ENCODE assay signal across 9 cellular contexts in the genomic region with DNA sequence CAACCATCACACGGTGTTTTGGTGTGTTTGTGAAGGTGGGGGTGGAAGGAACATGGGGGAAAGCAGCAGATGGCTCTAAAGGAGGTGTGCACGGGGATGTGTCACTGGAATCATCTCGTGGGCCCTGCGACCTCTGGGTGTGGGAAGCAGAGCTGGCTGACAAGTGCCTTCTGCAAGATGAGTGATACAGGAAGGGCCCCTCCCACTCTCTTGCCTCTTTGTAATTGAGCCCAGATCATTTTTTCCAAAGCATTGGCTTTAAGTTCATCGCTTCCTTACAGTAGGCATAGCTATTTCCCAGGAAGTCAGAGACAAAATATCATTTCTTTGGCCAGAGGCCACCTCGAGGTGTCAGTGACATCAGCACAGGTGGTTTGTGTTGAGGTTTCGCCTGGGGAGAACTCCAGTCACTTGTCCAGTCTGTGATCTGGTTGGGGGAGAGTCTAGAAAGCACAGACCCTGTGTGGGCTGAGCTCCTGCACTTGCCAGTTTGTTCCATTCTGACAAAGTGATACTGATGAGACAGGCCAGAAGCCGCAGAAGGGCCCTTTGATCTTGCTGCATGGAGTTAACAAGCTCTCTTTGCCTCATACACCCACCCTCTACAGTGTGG. TPM values are rescaled to one million over a fixed set of nuclear protein-coding genes. Genes with fewer than 3 reads are reported as not detected.
DNase-seq lines count a peak whose midpoint lies in the region; ATAC-seq and TF ChIP-seq lines count a peak whose summit lies in the region.
"Had no signal": no experiment of that assay in that cellular context is flagged by ENCODE, and none has a peak within 500 bp of the region (broad histone marks: within the 10 kb centered on the region; RNA-seq: fewer than 3 reads in every experiment).

No MANE protein-coding gene starts in this region.

- no peaks in the 10 kb centered on the region for H3K9me3 Mint-ChIP-seq in T-cell
- H3K9me3 Mint-ChIP-seq in activated naive CD8-positive, alpha-beta T cell treated with anti-CD3 and anti-CD28 coated beads, Interleukin-2, amount 10 ng/mL, durations not matched to agents 7 days and 5 days: no peaks in the 10 kb centered on the region
- H3K9me3 Mint-ChIP-seq in osteocyte (ENCODE audit: unreplicated experiment): no peaks in the 10 kb centered on the region

- H3K36me3 Mint-ChIP-seq in T-cell (peaks cover 41% of the 10 kb centered on the region), osteocyte (ENCODE audit: unreplicated experiment) (peaks cover 45% of the 10 kb centered on the region)
- H3K36me3 Mint-ChIP-seq in activated naive CD8-positive, alpha-beta T cell treated with anti-CD3 and anti-CD28 coated beads, Interleukin-2, amount 10 ng/mL, durations not matched to agents 7 days and 5 days: peaks cover 29% of the 10 kb centered on the region

- no peaks in the 10 kb centered on the region for H3K27me3 ChIP-seq in AG04450 (ENCODE audit: control insufficient read depth, insufficient read depth, low read length)
- H3K27me3 ChIP-seq: BLaER1 had no signal

- peaks cover 17 to 36% (median 26%) of the 10 kb centered on the region in 3 donors for H3K4me1 Mint-ChIP-seq in T-cell
- H3K4me1 Mint-ChIP-seq in activated naive CD8-positive, alpha-beta T cell treated with anti-CD3 and anti-CD28 coated beads, Interleukin-2, amount 10 ng/mL, durations not matched to agents 7 days and 5 days: peaks cover 20% of the 10 kb centered on the region
- H3K4me1 Mint-ChIP-seq in osteocyte (ENCODE audit: unreplicated experiment): peaks cover 13% of the 10 kb centered on the region

- H3K27me3 Mint-ChIP-seq in T-cell (no peaks in the 10 kb centered on the region), osteocyte (ENCODE audit: unreplicated experiment) (no peaks in the 10 kb centered on the region)
- H3K27me3 Mint-ChIP-seq in activated naive CD8-positive, alpha-beta T cell treated with anti-CD3 and anti-CD28 coated beads, Interleukin-2, amount 10 ng/mL, durations not matched to agents 7 days and 5 days: no peaks in the 10 kb centered on the region

- ATAC-seq in T-cell (replicated peaks in 1 of 4): peak; percentile 40 to 84 (median 78)
- ATAC-seq in activated naive CD8-positive, alpha-beta T cell treated with anti-CD3 and anti-CD28 coated beads, Interleukin-2, amount 10 ng/mL, durations not matched to agents 7 days and 5 days (ENCODE audit: low read depth): peak; percentile 93
- ATAC-seq in GM18520 (IDR thresholded peaks at IDR 0.05; ENCODE audit: unreplicated experiment): no peak
- no peak for ATAC-seq in GM18502 (IDR thresholded peaks at IDR 0.05; ENCODE audit: poor library complexity, unreplicated experiment)

- H3K27ac Mint-ChIP-seq in T-cell: peak overlapping the region; percentile 78 to 84
- peak overlapping the region; percentile 78 for H3K27ac Mint-ChIP-seq in activated naive CD8-positive, alpha-beta T cell treated with anti-CD3 and anti-CD28 coated beads, Interleukin-2, amount 10 ng/mL, durations not matched to agents 7 days and 5 days
- peak overlapping the region; percentile 12 for H3K27ac Mint-ChIP-seq in osteocyte (ENCODE audit: unreplicated experiment)

- peak overlapping the region; percentile 49 for H3K27ac ChIP-seq in AG04450 (ENCODE audit: low read depth, low read length)
- H3K27ac ChIP-seq: BLaER1 had no signal

- DNase-seq in AG04450 (ENCODE audit: low read depth, low spot score) (peak; percentile 29), T-cell (peak in 19 of 34 experiments; percentile 3 to 39 (median 13)), osteocyte (ENCODE audit: extremely low spot score, unreplicated experiment) (no peak), NOMO-1 treated with dmso at 0.1 percent for 144 hours (lab: John Stamatoyannopoulos, UW; ENCODE audit: unreplicated experiment) (no peak), NCI-H82 treated with DMSO at 0.1 percent for 48 hours (lab: John Stamatoyannopoulos, UW; ENCODE audit: unreplicated experiment) (no peak)
- DNase-seq in activated naive CD8-positive, alpha-beta T cell treated with anti-CD3 and anti-CD28 coated beads, Interleukin-2, amount 10 ng/mL, durations not matched to agents 7 days and 5 days: peak; percentile 39

- H3K4me3 Mint-ChIP-seq in T-cell: peak overlapping the region; percentile 6 to 33 (median 8)
- H3K4me3 Mint-ChIP-seq in activated naive CD8-positive, alpha-beta T cell treated with anti-CD3 and anti-CD28 coated beads, Interleukin-2, amount 10 ng/mL, durations not matched to agents 7 days and 5 days: peak overlapping the region; percentile 8
- H3K4me3 Mint-ChIP-seq in osteocyte (ENCODE audit: unreplicated experiment): no peak overlapping the region

- H3K9me3 ChIP-seq in AG04450 (ENCODE audit: control insufficient read depth, insufficient read depth, low read length): no peaks in the 10 kb centered on the region
- H3K9me3 ChIP-seq: BLaER1 had no signal

- H3K4me3 ChIP-seq in AG04450 (ENCODE audit: low read depth, low read length): no peak overlapping the region
- H3K4me3 ChIP-seq: BLaER1 had no signal

- no peak for TF ChIP-seq CTCF in AG04450 (IDR thresholded peaks at IDR 0.05; ENCODE audit: low read depth, low read length)
- no peak for TF ChIP-seq CTCF in osteocyte (IDR thresholded peaks at IDR 0.05)

- POLR2A ChIA-PET in AG04450 (lab: Yijun Ruan, JAX): interaction anchor here (0.5 to 1.5 kb wide), 5 partner anchors 9 to 111 kb away, joined by 3 to 8 read pairs (median 6); a partner anchor contains a TSS
- POLR2A ChIA-PET in T-cell (lab: Charles Lee): interaction anchor here in 1 of 2 donors (1.3 kb wide), 1 partner anchor 20 kb away, joined by 4 read pairs; a partner anchor contains a TSS
- POLR2A ChIA-PET in activated naive CD8-positive, alpha-beta T cell treated with anti-CD3 and anti-CD28 coated beads, Interleukin-2, amount 10 ng/mL, durations not matched to agents 7 days and 5 days (lab: Charles Lee): interaction anchor here (1.5 to 2.7 kb wide), 2 partner anchors 9 to 21 kb away, joined by 3 to 24 read pairs; a partner anchor contains a TSS

- CTCF ChIA-PET in AG04450 (lab: Charles Lee) (interaction anchor here (0.5 to 3.6 kb wide), 6 partner anchors 8 to 145 kb away, joined by 3 to 16 read pairs (median 3); a partner anchor contains a TSS), T-cell (lab: Charles Lee) (interaction anchor here in 1 of 2 donors (1.8 kb wide), 1 partner anchor 21 kb away, joined by 8 read pairs; a partner anchor contains a TSS)

RNA-seq across cellular contexts. Expression of a gene that starts 20.6 kb away (rescaled TPM):
- 62.6 and 72.0 TPM in 2 replicates for polyA plus RNA-seq in AG04450 (2011; rRNA removed)
- 147 and 149 TPM in 2 replicates for polyA minus RNA-seq in AG04450 (2011; rRNA and poly(A)+ RNA removed)
- 10 to 100 TPM; 13.2 to 23.1 (median 17.3) TPM for total RNA-seq in T-cell
- 10 to 100 TPM; 19.1 to 24.1 TPM for total RNA-seq in activated naive CD8-positive, alpha-beta T cell treated with anti-CD3 and anti-CD28 coated beads, Interleukin-2, amount 10 ng/mL, durations not matched to agents 7 days and 5 days
- 39.6 and 45.6 TPM in 2 replicates for total RNA-seq in osteocyte

RNA-seq across cellular contexts. Expression of a gene that starts 33.9 kb away (rescaled TPM):
- polyA plus RNA-seq in AG04450 (2011; rRNA removed): 54.2 and 54.3 TPM in 2 replicates
- 69.9 and 104 TPM in 2 replicates for polyA minus RNA-seq in AG04450 (2011; rRNA and poly(A)+ RNA removed)
- total RNA-seq in T-cell (10 to 100 TPM; 30.3 to 42.5 (median 37.8) TPM), osteocyte (41.6 and 41.8 TPM in 2 replicates)
- total RNA-seq in activated naive CD8-positive, alpha-beta T cell treated with anti-CD3 and anti-CD28 coated beads, Interleukin-2, amount 10 ng/mL, durations not matched to agents 7 days and 5 days: 10 to 100 TPM; 40.5 to 41.4 TPM

RNA-seq across cellular contexts. Expression of a gene that starts 33.9 kb away (rescaled TPM):
- 84.8 and 112 TPM in 2 replicates for polyA plus RNA-seq in AG04450 (2011; rRNA removed)
- 126 and 158 TPM in 2 replicates for polyA minus RNA-seq in AG04450 (2011; rRNA and poly(A)+ RNA removed)
- total RNA-seq in T-cell (100 to 1,000 TPM in 3 of 5 donors, 10 to 100 TPM in 2; 64.8 to 138 (median 124) TPM), osteocyte (88.0 and 91.7 TPM in 2 replicates)
- 100 to 1,000 TPM; 126 to 132 TPM for total RNA-seq in activated naive CD8-positive, alpha-beta T cell treated with anti-CD3 and anti-CD28 coated beads, Interleukin-2, amount 10 ng/mL, durations not matched to agents 7 days and 5 days

Comparison
In these comparisons a context has a peak if more than half of its experiments do, and no peak if none do; other contexts are left out.
1. DNase-seq: peak in AG04450 (single experiment), T-cell (19 of 34) and activated naive CD8-positive, alpha-beta T cell treated with anti-CD3 and anti-CD28 coated beads, Interleukin-2, amount 10 ng/mL, durations not matched to agents 7 days and 5 days (single experiment); none in osteocyte (single experiment), NOMO-1 treated with dmso at 0.1 percent for 144 hours (single experiment) and NCI-H82 treated with DMSO at 0.1 percent for 48 hours (single experiment).
2. ATAC-seq: peak in T-cell (4 of 4) and activated naive CD8-positive, alpha-beta T cell treated with anti-CD3 and anti-CD28 coated beads, Interleukin-2, amount 10 ng/mL, durations not matched to agents 7 days and 5 days (single experiment); none in GM18520 (single experiment) and GM18502 (single experiment).
3. H3K27ac Mint-ChIP-seq: peak in every context shown above with its lines; median percentile 81 in T-cell; 78 in activated naive CD8-positive, alpha-beta T cell treated with anti-CD3 and anti-CD28 coated beads, Interleukin-2, amount 10 ng/mL, durations not matched to agents 7 days and 5 days; 12 in osteocyte.